ENCODE assay signal across 8 cellular contexts in the genomic region with DNA sequence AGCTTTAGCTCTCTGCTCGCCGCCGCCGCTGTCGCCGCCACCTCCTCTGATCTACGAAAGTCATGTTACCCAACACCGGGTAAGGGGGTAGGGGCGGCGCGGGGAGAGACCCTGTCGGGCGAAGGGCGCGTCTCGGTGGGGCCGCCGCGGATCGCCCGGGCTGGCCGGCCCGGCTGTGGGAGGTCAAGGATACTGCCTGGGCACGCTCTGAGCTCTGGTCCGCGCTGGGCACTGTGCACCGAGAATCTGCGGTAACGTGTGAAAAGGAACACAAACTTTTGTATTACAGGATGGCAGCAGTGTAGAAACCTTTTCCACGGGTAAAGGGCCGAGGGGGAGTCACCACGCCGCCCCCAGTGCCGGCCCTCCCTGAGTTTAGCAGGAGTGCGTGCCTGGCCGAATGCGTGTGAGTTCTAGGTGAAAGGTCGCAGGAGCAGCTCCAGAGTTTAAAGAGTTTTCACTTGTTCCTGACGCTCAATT. TPM values are rescaled to one million over a fixed set of nuclear protein-coding genes. Genes with fewer than 3 reads are reported as not detected.
DNase-seq lines count a peak whose midpoint lies in the region; ATAC-seq and TF ChIP-seq lines count a peak whose summit lies in the region.

A gene (plus strand): TSS at position 7 of the 480 bp plus-strand sequence. CDS start 56 bp downstream, at position 63.

- peaks cover 23% of the 10 kb centered on the region for H3K36me3 Mint-ChIP-seq in CD4-positive, alpha-beta T cell (ENCODE audit: low read depth)
- peaks cover 24% of the 10 kb centered on the region for H3K36me3 Mint-ChIP-seq in nephron (ENCODE audit: low read depth)

- H3K27ac ChIP-seq in CD4-positive, alpha-beta T cell (ENCODE audit: low read depth, low read length) = peak within 1 kb of the TSS; percentile 89
- H3K27ac ChIP-seq in WERI-Rb-1 = peak within 1 kb of the TSS; percentile 99

- peaks cover 67% of the 10 kb centered on the region for H3K4me1 Mint-ChIP-seq in CD4-positive, alpha-beta T cell (ENCODE audit: low read depth)
- peaks cover 56% of the 10 kb centered on the region for H3K4me1 Mint-ChIP-seq in nephron

- ATAC-seq in CD4-positive, alpha-beta T cell (ENCODE audit: poor library complexity) = peak; percentile 4
- ATAC-seq in GM19452 (IDR thresholded peaks at IDR 0.05; ENCODE audit: unreplicated experiment) (peak; percentile 16), HG03571 (IDR thresholded peaks at IDR 0.05; ENCODE audit: unreplicated experiment) (peak; percentile 9)

- intact Hi-C loops in CD4-positive, alpha-beta T cell (cut with DNase I, micrococcal nuclease) = loop anchor here in 1 of 2 experiments (1.0 to 10.0 kb wide), 3 partner anchors 106 to 483 kb away; a partner anchor contains a TSS

- no peak for TF ChIP-seq CTCF in CD4-positive, alpha-beta T cell (IDR thresholded peaks at IDR 0.05)
- TF ChIP-seq CTCF in WERI-Rb-1 (IDR thresholded peaks at IDR 0.05; ENCODE audit: low read depth, low read length) (no peak), nephron (IDR thresholded peaks at IDR 0.05; ENCODE audit: unreplicated experiment in 3 of 3) (no peak)

- H3K9me3 Mint-ChIP-seq in CD4-positive, alpha-beta T cell = no peaks in the 10 kb centered on the region
- H3K9me3 Mint-ChIP-seq in nephron = peaks cover 15% of the 10 kb centered on the region

- H3K4me3 Mint-ChIP-seq in CD4-positive, alpha-beta T cell = peak within 1 kb of the TSS; percentile 100
- H3K4me3 Mint-ChIP-seq in nephron = peak within 1 kb of the TSS; percentile 96 to 98 (median 96)

- H3K27me3 Mint-ChIP-seq in CD4-positive, alpha-beta T cell = no peaks in the 10 kb centered on the region
- H3K27me3 Mint-ChIP-seq in nephron (ENCODE audit: low read depth) = no peaks in the 10 kb centered on the region

- peaks cover 2% of the 10 kb centered on the region for H3K36me3 ChIP-seq in WERI-Rb-1

- POLR2A ChIA-PET in CD4-positive, alpha-beta T cell (lab: Charles Lee) = interaction anchor here (0.6 to 2.8 kb wide), 29 partner anchors 11 to 897 kb away, joined by 3 to 45 read pairs (median 4); a partner anchor contains a TSS

- H3K27me3 ChIP-seq in CD4-positive, alpha-beta T cell (ENCODE audit: control insufficient read depth, insufficient read depth, low read length) = no peaks in the 10 kb centered on the region
- H3K27me3 ChIP-seq in WERI-Rb-1 (ENCODE audit: insufficient read depth, low read depth, severe bottlenecking) = no peaks in the 10 kb centered on the region

- H3K4me3 ChIP-seq in WERI-Rb-1 (ENCODE audit: low read depth, low read length) = peak within 1 kb of the TSS; percentile 78

- peak within 1 kb of the TSS; percentile 98 for H3K27ac Mint-ChIP-seq in CD4-positive, alpha-beta T cell
- peak within 1 kb of the TSS; percentile 99 to 100 (median 100) for H3K27ac Mint-ChIP-seq in nephron

- CTCF ChIA-PET in CD4-positive, alpha-beta T cell (lab: Charles Lee) = interaction anchor here (1.6 to 2.5 kb wide), 3 partner anchors 19 to 267 kb away, joined by 6 to 8 read pairs (median 7); a partner anchor contains a TSS

- no peaks in the 10 kb centered on the region for H3K9me3 ChIP-seq in CD4-positive, alpha-beta T cell (ENCODE audit: control insufficient read depth, low read length)
- H3K9me3 ChIP-seq in WERI-Rb-1 (ENCODE audit: severe bottlenecking) = no peaks in the 10 kb centered on the region

- peak in 2 of 10 experiments; percentile 4 to 7 for DNase-seq in CD4-positive, alpha-beta T cell
- no peak for DNase-seq in WERI-Rb-1
- peak; percentile 38 for DNase-seq in fibroblast of gingiva (ENCODE audit: low read depth)
- DNase-seq in NCI-H1417 treated with DMSO at 0.1 percent for 48 hours (lab: John Stamatoyannopoulos, UW) = no peak
- no peak for DNase-seq in HK-2 (ENCODE audit: unreplicated experiment)

RNA-seq across cellular contexts. Expression of the gene that starts here (rescaled TPM):
- total RNA-seq in CD4-positive, alpha-beta T cell = 1 to 10 TPM; 3.8 to 4.9 TPM
